In the genomic region with DNA sequence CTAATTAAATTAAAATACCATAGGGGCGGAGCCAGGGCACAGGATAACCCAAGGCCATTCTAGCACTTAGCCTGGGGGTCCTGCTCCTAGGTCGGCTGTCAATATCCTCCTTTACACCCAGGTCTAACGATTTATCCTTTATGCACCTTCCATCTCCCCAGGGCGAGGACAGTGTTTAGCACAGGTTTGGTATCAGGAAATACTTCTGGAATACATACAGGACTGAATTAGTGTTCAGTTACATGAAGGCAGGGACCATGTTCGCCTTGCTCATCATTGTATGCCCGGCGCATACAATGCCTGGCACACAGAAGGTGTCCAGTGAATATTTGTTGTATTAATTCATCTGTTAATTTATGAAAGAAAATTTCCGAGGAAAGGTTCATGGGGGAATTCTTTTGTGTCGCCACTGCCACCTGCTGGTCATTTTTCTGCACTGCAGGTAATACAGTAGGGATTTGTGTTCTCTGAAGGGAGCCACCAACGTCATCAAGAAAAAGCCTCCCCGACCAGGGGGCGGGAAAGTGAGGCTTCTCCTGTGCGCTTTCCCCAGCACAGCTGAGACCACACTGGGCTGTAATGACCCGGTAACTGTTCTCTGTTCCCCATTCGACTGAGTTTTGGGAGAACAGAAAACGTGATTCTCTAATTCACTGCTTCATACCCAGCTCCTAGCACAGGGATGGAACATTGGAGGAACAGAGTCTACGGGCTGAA, we compare ENCODE assay signal across 8 cellular contexts.
DNase-seq lines count a peak whose midpoint lies in the region; ATAC-seq and TF ChIP-seq lines count a peak whose summit lies in the region.

No MANE protein-coding gene starts in this region.

- H3K4me1 ChIP-seq in HAP-1 (peaks cover 5% of the 10 kb centered on the region; the same call in 1 of the 2 replicates), left lung (peaks cover 0 to 7% of the 10 kb centered on the region in 2 donors)

- ATAC-seq in left lung (peak; percentile 83), HG03175 (IDR thresholded peaks at IDR 0.05; ENCODE audit: unreplicated experiment) (no peak)

- peak; percentile 88 for TF ChIP-seq CTCF in AG09319 (IDR thresholded peaks at IDR 0.05; ENCODE audit: low read depth, low read length)
- peak; percentile 84 to 100 (median 94) for TF ChIP-seq CTCF in dorsolateral prefrontal cortex (IDR thresholded peaks at IDR 0.05 in 54 of 56, conservative IDR thresholded peaks at IDR 0.05 in 2 of 56; ENCODE audit: low read depth in 1 of 56, partially characterized antibody in 56 of 56)
- TF ChIP-seq CTCF in left lung (IDR thresholded peaks at IDR 0.05): peak; percentile 91 to 94

- no peaks in the 10 kb centered on the region for H3K9me3 ChIP-seq in HAP-1
- H3K9me3 ChIP-seq in left lung: no peaks in the 10 kb centered on the region

- H3K27ac ChIP-seq in dorsolateral prefrontal cortex (peak overlapping the region in 1 of 59 donors; percentile 11), left lung (no peak overlapping the region)

- H3K27me3 ChIP-seq in HAP-1 (ENCODE audit: low read depth): peaks cover 7% of the 10 kb centered on the region
- no peaks in the 10 kb centered on the region for H3K27me3 ChIP-seq in dorsolateral prefrontal cortex
- H3K27me3 ChIP-seq in left lung: peaks cover 3 to 67% of the 10 kb centered on the region in 2 donors

- no peaks in the 10 kb centered on the region for H3K36me3 ChIP-seq in HAP-1 (replicated peaks)
- H3K36me3 ChIP-seq in left lung: no peaks in the 10 kb centered on the region

- intact Hi-C loops in dorsolateral prefrontal cortex (cut with DNase I) (loop anchor here in 1 of 2 donors (10.0 kb wide), 1 partner anchor 186 kb away; no protein-coding TSS in a partner anchor), left lung (cut with DNase I) (no loop called here)

- DNase-seq in AG09319 (ENCODE audit: extremely low read depth, low read depth) (peak; percentile 19), HAP-1 (ENCODE audit: low spot score in 2 of 2) (peak; percentile 55 to 83), NCI-H524 (lab: John Stamatoyannopoulos, UW) (peak; percentile 69 to 85), dorsolateral prefrontal cortex (peak; percentile 36 to 86 (median 66)), left lung (peak in 1 of 2 donors; percentile 47)
- peak; percentile 59 for DNase-seq in activated CD4-positive, alpha-beta T cell treated with anti-CD3 and anti-CD28 coated beads, Interleukin-2, amount 50 U/mL, for 1 hour
- peak; percentile 72 for DNase-seq in stimulated activated CD4-positive, alpha-beta T cell treated with anti-CD3 and anti-CD28 coated beads, Interleukin-4, amount 100 ng/mL, for 24 hours

- no peak overlapping the region for H3K4me3 ChIP-seq in HAP-1
- H3K4me3 ChIP-seq in dorsolateral prefrontal cortex: peak overlapping the region in 39 of 59 donors; percentile 2 to 55 (median 33)
- no peak overlapping the region for H3K4me3 ChIP-seq in left lung

- in situ Hi-C loops in HAP-1 (cut with MboI; ENCODE audit: low sequenced_read_pairs): no loop called here

Comparison
In these comparisons a context has a peak if more than half of its experiments do, and no peak if none do; other contexts are left out.
1. H3K4me3 ChIP-seq: peak in dorsolateral prefrontal cortex (39 of 59); none in HAP-1 (single experiment) and left lung (0 of 2).
2. Peak in every context shown above with its lines, with median percentiles within 50 percentile points of each other: CTCF ChIP-seq.